2 cellular contexts compared by ENCODE assay signal in the genomic region with DNA sequence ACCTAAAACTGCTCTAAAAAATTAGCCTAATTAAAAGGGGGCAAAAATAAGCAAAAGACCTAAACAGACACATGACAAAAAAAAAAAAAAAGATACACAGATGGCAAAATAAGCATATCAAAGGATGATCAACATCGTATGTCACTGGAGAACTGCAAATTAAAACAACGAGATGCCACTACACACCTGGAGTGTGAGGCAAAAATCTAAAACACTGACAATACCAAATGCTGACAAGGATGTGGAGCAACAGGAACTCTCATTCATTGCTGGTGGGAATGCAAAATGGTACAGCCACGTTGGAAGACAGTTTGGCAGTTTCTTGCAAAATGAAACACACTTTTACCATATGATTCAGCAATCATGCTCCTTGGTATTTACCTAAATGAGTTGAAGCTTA.
A peak's percentile ranks its signal among the peaks of the same experiment; 100 is the strongest.
TF ChIP-seq lines count a peak whose summit lies in the region.

No MANE protein-coding gene starts in this region.

TF ChIP-seq in HepG2, 621 proteins besides CTCF, POLR2A, EP300 and RAD21 (continued from another document):
- TF ChIP-seq, protein P1, sequence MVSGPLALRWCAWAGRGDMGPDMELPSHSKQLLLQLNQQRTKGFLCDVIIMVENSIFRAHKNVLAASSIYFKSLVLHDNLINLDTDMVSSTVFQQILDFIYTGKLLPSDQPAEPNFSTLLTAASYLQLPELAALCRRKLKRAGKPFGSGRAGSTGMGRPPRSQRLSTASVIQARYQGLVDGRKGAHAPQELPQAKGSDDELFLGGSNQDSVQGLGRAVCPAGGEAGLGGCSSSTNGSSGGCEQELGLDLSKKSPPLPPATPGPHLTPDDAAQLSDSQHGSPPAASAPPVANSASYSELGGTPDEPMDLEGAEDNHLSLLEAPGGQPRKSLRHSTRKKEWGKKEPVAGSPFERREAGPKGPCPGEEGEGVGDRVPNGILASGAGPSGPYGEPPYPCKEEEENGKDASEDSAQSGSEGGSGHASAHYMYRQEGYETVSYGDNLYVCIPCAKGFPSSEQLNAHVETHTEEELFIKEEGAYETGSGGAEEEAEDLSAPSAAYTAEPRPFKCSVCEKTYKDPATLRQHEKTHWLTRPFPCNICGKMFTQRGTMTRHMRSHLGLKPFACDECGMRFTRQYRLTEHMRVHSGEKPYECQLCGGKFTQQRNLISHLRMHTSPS (CRISPR knock-in tag; IDR thresholded peaks at IDR 0.05; ENCODE audit: low read depth), result no peak

TF ChIP-seq in K562, 482 proteins besides CTCF, POLR2A, EP300 and RAD21 (continued from another document):
- TF ChIP-seq, protein P2, sequence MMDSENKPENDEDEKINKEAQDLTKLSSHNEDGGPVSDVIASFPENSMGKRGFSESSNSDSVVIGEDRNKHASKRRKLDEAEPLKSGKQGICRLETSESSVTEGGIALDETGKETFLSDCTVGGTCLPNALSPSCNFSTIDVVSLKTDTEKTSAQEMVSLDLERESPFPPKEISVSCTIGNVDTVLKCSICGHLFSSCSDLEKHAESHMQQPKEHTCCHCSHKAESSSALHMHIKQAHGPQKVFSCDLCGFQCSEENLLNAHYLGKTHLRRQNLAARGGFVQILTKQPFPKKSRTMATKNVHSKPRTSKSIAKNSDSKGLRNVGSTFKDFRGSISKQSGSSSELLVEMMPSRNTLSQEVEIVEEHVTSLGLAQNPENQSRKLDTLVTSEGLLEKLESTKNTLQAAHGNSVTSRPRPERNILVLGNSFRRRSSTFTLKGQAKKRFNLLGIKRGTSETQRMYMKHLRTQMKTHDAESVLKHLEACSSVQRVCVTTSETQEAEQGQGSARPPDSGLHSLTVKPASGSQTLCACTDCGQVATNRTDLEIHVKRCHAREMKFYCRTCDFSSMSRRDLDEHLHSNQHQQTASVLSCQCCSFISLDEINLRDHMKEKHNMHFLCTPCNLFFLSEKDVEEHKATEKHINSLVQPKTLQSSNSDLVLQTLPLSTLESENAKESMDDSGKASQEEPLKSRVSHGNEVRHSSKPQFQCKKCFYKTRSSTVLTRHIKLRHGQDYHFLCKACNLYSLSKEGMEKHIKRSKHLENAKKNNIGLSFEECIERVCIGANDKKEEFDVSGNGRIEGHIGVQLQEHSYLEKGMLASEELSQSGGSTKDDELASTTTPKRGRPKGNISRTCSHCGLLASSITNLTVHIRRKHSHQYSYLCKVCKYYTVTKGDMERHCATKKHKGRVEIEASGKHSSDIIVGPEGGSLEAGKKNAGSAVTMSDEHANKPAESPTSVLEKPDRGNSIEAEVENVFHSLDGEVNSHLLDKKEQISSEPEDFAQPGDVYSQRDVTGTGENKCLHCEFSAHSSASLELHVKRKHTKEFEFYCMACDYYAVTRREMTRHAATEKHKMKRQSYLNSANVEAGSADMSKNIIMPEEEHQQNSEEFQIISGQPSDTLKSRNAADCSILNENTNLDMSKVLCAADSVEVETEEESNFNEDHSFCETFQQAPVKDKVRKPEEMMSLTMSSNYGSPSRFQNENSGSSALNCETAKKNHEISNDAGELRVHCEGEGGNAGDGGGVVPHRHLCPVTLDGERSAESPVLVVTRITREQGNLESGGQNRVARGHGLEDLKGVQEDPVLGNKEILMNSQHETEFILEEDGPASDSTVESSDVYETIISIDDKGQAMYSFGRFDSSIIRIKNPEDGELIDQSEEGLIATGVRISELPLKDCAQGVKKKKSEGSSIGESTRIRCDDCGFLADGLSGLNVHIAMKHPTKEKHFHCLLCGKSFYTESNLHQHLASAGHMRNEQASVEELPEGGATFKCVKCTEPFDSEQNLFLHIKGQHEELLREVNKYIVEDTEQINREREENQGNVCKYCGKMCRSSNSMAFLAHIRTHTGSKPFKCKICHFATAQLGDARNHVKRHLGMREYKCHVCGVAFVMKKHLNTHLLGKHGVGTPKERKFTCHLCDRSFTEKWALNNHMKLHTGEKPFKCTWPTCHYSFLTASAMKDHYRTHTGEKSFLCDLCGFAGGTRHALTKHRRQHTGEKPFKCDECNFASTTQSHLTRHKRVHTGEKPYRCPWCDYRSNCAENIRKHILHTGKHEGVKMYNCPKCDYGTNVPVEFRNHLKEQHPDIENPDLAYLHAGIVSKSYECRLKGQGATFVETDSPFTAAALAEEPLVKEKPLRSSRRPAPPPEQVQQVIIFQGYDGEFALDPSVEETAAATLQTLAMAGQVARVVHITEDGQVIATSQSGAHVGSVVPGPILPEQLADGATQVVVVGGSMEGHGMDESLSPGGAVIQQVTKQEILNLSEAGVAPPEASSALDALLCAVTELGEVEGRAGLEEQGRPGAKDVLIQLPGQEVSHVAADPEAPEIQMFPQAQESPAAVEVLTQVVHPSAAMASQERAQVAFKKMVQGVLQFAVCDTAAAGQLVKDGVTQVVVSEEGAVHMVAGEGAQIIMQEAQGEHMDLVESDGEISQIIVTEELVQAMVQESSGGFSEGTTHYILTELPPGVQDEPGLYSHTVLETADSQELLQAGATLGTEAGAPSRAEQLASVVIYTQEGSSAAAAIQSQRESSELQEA (IDR thresholded peaks at IDR 0.05; ENCODE audit: low read depth), result peak; percentile 55; the same call in 1 of the 2 replicates
- TF ChIP-seq RUNX1 (IDR thresholded peaks at IDR 0.05; ENCODE audit: low read depth) (no peak), ZFP36 (IDR thresholded peaks at IDR 0.05; ENCODE audit: low read depth, low read length, partially characterized antibody) (peak; percentile 5), ZNF583 (CRISPR knock-in tag; IDR thresholded peaks at IDR 0.05) (no peak), SIN3A (IDR thresholded peaks at IDR 0.05; ENCODE audit: borderline replicate concordance in 2 of 2, control insufficient read depth in 1 of 2, low read depth in 2 of 2, low read length in 2 of 2) (no peak), CBFB (CRISPR knock-in tag; IDR thresholded peaks at IDR 0.05) (no peak), FIP1L1 (IDR thresholded peaks at IDR 0.05; ENCODE audit: low read depth, low read length, poor library complexity, severe bottlenecking) (no peak)
- TF ChIP-seq, protein P3, sequence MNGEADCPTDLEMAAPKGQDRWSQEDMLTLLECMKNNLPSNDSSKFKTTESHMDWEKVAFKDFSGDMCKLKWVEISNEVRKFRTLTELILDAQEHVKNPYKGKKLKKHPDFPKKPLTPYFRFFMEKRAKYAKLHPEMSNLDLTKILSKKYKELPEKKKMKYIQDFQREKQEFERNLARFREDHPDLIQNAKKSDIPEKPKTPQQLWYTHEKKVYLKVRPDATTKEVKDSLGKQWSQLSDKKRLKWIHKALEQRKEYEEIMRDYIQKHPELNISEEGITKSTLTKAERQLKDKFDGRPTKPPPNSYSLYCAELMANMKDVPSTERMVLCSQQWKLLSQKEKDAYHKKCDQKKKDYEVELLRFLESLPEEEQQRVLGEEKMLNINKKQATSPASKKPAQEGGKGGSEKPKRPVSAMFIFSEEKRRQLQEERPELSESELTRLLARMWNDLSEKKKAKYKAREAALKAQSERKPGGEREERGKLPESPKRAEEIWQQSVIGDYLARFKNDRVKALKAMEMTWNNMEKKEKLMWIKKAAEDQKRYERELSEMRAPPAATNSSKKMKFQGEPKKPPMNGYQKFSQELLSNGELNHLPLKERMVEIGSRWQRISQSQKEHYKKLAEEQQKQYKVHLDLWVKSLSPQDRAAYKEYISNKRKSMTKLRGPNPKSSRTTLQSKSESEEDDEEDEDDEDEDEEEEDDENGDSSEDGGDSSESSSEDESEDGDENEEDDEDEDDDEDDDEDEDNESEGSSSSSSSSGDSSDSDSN (IDR thresholded peaks at IDR 0.05; ENCODE audit: borderline replicate concordance in 1 of 2, low read depth in 2 of 2, low read length in 2 of 2), result no peak
TF ChIP-seq in K562: peak in this region for 2.
